In the genomic region with DNA sequence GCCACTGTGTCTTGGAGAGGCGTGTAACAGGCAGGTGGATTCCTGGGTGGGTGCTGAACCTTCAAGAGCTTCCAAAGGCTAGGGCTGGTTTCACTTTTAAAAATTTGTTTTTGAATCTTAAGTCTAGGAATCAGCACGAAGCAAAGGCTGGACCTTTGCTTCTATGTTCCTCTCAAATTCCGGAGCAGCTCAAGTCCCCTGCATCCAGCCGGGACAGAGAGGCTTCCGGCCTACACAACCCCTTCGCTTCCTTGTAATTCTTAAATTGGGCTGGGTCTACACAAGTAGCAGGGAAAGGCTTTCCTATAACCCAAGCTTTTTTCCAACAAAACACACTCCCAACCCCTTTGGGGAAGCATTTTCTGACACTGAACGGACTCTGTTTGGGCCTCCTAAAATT, we compare ENCODE assay signal across 19 cellular contexts. TPM values are rescaled to one million over a fixed set of nuclear protein-coding genes. Genes with fewer than 3 reads are reported as not detected.
"Had no signal": no experiment of that assay in that cellular context is flagged by ENCODE, and none has a peak within 500 bp of the region (broad histone marks: within the 10 kb centered on the region; RNA-seq: fewer than 3 reads in every experiment).

No MANE protein-coding gene starts in this region.

- H3K27ac ChIP-seq: esophagus squamous epithelium, lower lobe of right lung, stomach had no signal

- H3K36me3 ChIP-seq: esophagus squamous epithelium, lower lobe of right lung, stomach had no signal

- H3K9me3 ChIP-seq: esophagus squamous epithelium, lower lobe of right lung had no signal

- ATAC-seq: left colon, lower lobe of right lung had no signal

- H3K4me3 ChIP-seq: esophagus squamous epithelium, lower lobe of right lung, stomach had no signal

- DNase-seq: activated CD4-positive, alpha-beta T cell treated with anti-CD3 and anti-CD28 coated beads for 1 hour; activated CD4-positive, alpha-beta T cell treated with anti-CD3 and anti-CD28 coated beads, Interleukin-2, amount 50 U/mL, for 4 hours; activated gamma-delta T cell treated with Interleukin-2 at 50 U/mL for 16 hours; activated naive CD8-positive, alpha-beta T cell treated with anti-CD3 and anti-CD28 coated beads for 36 hours; amniotic stem cell; effector CD4-positive, alpha-beta T cell; esophagus squamous epithelium; left colon; lower lobe of right lung; nucleus accumbens; retina; small intestine; stimulated activated CD4-positive, alpha-beta T cell treated with anti-CD3 and anti-CD28 coated beads, Interleukin-15, amount 100 ng/mL, for 24 hours; stimulated activated CD4-positive, alpha-beta T cell treated with anti-CD3 and anti-CD28 coated beads, Interleukin-2, amount 100 ng/mL, for 48 hours; stomach had no signal

RNA-seq across cellular contexts. Expression of gene HOXC12, which starts 8.3 kb away (rescaled TPM):
- total RNA-seq: activated naive CD8-positive, alpha-beta T cell treated with anti-CD3 and anti-CD28 coated beads for 36 hours; cerebellum; esophagus squamous epithelium; glomerular endothelial cell; left colon; lower lobe of right lung; stomach; T-helper 1 cell treated with Interleukin-12 subunit alpha and Interleukin-12 subunit beta and Interleukin-4 antibody, amounts not matched to agents 30 ng/mL and 1 ng/mL, for 36 hours; temporal lobe had no signal
- polyA plus RNA-seq: small intestine, stomach had no signal

RNA-seq across cellular contexts. Expression of gene HOXC11, which starts 9.9 kb away (rescaled TPM):
- total RNA-seq: activated naive CD8-positive, alpha-beta T cell treated with anti-CD3 and anti-CD28 coated beads for 36 hours; cerebellum; esophagus squamous epithelium; left colon; lower lobe of right lung; stomach; T-helper 1 cell treated with Interleukin-12 subunit alpha and Interleukin-12 subunit beta and Interleukin-4 antibody, amounts not matched to agents 30 ng/mL and 1 ng/mL, for 36 hours; temporal lobe had no signal
- polyA plus RNA-seq: stomach had no signal

RNA-seq across cellular contexts. Expression of gene HOTAIR, which starts 11.7 kb away (rescaled TPM):
- total RNA-seq: activated naive CD8-positive, alpha-beta T cell treated with anti-CD3 and anti-CD28 coated beads for 36 hours; cerebellum; esophagus squamous epithelium; left colon; lower lobe of right lung; stomach; T-helper 1 cell treated with Interleukin-12 subunit alpha and Interleukin-12 subunit beta and Interleukin-4 antibody, amounts not matched to agents 30 ng/mL and 1 ng/mL, for 36 hours; temporal lobe had no signal
- polyA plus RNA-seq: small intestine, stomach had no signal

RNA-seq across cellular contexts. Expression of gene HOXC10, which starts 21.9 kb away (rescaled TPM):
- total RNA-seq: activated naive CD8-positive, alpha-beta T cell treated with anti-CD3 and anti-CD28 coated beads for 36 hours; cerebellum; left colon; lower lobe of right lung; stomach; T-helper 1 cell treated with Interleukin-12 subunit alpha and Interleukin-12 subunit beta and Interleukin-4 antibody, amounts not matched to agents 30 ng/mL and 1 ng/mL, for 36 hours; temporal lobe had no signal
- polyA plus RNA-seq: small intestine, stomach had no signal

RNA-seq across cellular contexts. Expression of gene HOXC13, which starts 24.4 kb away (rescaled TPM):
- total RNA-seq: activated naive CD8-positive, alpha-beta T cell treated with anti-CD3 and anti-CD28 coated beads for 36 hours; cerebellum; glomerular endothelial cell; left colon; lower lobe of right lung; stomach; T-helper 1 cell treated with Interleukin-12 subunit alpha and Interleukin-12 subunit beta and Interleukin-4 antibody, amounts not matched to agents 30 ng/mL and 1 ng/mL, for 36 hours; temporal lobe had no signal
- polyA plus RNA-seq: small intestine, stomach had no signal
